ENCODE assay signal across 19 cellular contexts in genomic region chr12:24746021-24746671, GRCh38.
"Had no signal": no experiment of that assay in that cellular context is flagged by ENCODE, and none has a peak within 500 bp of the region (broad histone marks: within the 10 kb centered on the region; RNA-seq: fewer than 3 reads in every experiment).

No MANE protein-coding gene starts in this region.

- DNase-seq: activated CD4-positive, alpha-beta T cell treated with anti-CD3 and anti-CD28 coated beads for 36 hours; activated CD4-positive, alpha-beta T cell treated with anti-CD3 and anti-CD28 coated beads, Interleukin-2, amount 50 U/mL, for 48 hours; activated naive CD4-positive, alpha-beta T cell; activated naive CD8-positive, alpha-beta T cell treated with anti-CD3 and anti-CD28 coated beads, Interleukin-2, amount 10 ng/mL, durations not matched to agents 7 days and 5 days; amygdala; body of pancreas; effector memory CD8-positive, alpha-beta T cell; foreskin keratinocyte; glutamatergic neuron; mammary epithelial cell; pancreas; sigmoid colon; spleen; stimulated activated naive CD4-positive, alpha-beta T cell; upper lobe of right lung had no signal

- H3K4me1 Mint-ChIP-seq: activated naive CD8-positive, alpha-beta T cell treated with anti-CD3 and anti-CD28 coated beads, Interleukin-2, amount 10 ng/mL, durations not matched to agents 7 days and 5 days had no signal

- H3K27ac Mint-ChIP-seq: activated CD4-positive, alpha-beta T cell treated with anti-CD3 and anti-CD28 coated beads for 36 hours; activated naive CD8-positive, alpha-beta T cell treated with anti-CD3 and anti-CD28 coated beads, Interleukin-2, amount 10 ng/mL, durations not matched to agents 7 days and 5 days; effector memory CD8-positive, alpha-beta T cell; T-helper 2 cell treated with Interferon-gamma antibody and Interleukin-4, amounts not matched to agents 5 μg/mL and 100 μg/mL, for 36 hours; WTC11 had no signal

- H3K4me1 ChIP-seq: pancreas, sigmoid colon, upper lobe of right lung had no signal

- H3K27me3 ChIP-seq: body of pancreas, foreskin keratinocyte, neutrophil, pancreas, sigmoid colon, spleen, upper lobe of right lung had no signal

- H3K27me3 Mint-ChIP-seq: activated CD4-positive, alpha-beta T cell treated with anti-CD3 and anti-CD28 coated beads for 36 hours; effector memory CD8-positive, alpha-beta T cell had no signal

- H3K36me3 ChIP-seq: neutrophil, pancreas, sigmoid colon, spleen, upper lobe of right lung had no signal

- H3K36me3 Mint-ChIP-seq: activated naive CD8-positive, alpha-beta T cell treated with anti-CD3 and anti-CD28 coated beads, Interleukin-2, amount 10 ng/mL, durations not matched to agents 7 days and 5 days; WTC11 had no signal

- ATAC-seq: activated CD4-positive, alpha-beta T cell treated with anti-CD3 and anti-CD28 coated beads for 36 hours; body of pancreas; effector memory CD8-positive, alpha-beta T cell; foreskin keratinocyte; pancreas; upper lobe of right lung; WTC11 had no signal

- FAIRE-seq: keratinocyte had no signal

- H3K27ac ChIP-seq: body of pancreas, foreskin keratinocyte, neutrophil, pancreas, sigmoid colon, spleen, upper lobe of right lung had no signal

- H3K9me3 Mint-ChIP-seq: activated naive CD8-positive, alpha-beta T cell treated with anti-CD3 and anti-CD28 coated beads, Interleukin-2, amount 10 ng/mL, durations not matched to agents 7 days and 5 days; effector memory CD8-positive, alpha-beta T cell; T-helper 2 cell treated with Interferon-gamma antibody and Interleukin-4, amounts not matched to agents 5 μg/mL and 100 μg/mL, for 36 hours; WTC11 had no signal

- H3K4me3 Mint-ChIP-seq: activated CD4-positive, alpha-beta T cell treated with anti-CD3 and anti-CD28 coated beads for 36 hours; activated naive CD8-positive, alpha-beta T cell treated with anti-CD3 and anti-CD28 coated beads, Interleukin-2, amount 10 ng/mL, durations not matched to agents 7 days and 5 days; effector memory CD8-positive, alpha-beta T cell; T-helper 2 cell treated with Interferon-gamma antibody and Interleukin-4, amounts not matched to agents 5 μg/mL and 100 μg/mL, for 36 hours; WTC11 had no signal

- H3K4me3 ChIP-seq: body of pancreas, pancreas, sigmoid colon, spleen, upper lobe of right lung had no signal

- H3K9me3 ChIP-seq: body of pancreas, neutrophil, pancreas, sigmoid colon, spleen, upper lobe of right lung had no signal
